ENCODE assay signal across 18 cellular contexts in the genomic region with DNA sequence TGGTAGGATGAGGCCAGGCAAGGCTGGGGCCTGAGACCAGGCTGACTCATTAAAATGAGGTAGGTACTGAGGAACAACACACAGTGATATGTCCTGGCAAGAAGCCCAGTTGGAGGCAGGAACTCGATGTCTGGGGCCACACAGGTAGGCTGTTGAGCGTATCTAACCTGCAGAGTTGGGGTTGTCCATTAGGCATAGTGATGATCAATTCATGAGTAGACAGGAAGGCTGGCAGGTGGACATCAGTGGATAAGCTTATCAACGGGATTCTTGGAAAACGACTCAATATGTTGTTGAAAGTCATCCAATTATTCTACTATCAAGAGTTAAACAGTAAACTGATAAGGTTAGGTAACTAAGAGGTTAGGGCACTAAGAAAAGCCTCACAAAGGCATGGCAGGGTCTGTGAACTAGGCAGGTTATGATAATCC.
"Had no signal": no experiment of that assay in that cellular context is flagged by ENCODE, and none has a peak within 500 bp of the region (broad histone marks: within the 10 kb centered on the region; RNA-seq: fewer than 3 reads in every experiment).

No MANE protein-coding gene starts in this region.

- H3K36me3 ChIP-seq: esophagus squamous epithelium, heart left ventricle had no signal

- H3K4me1 ChIP-seq: testis had no signal

- H3K27me3 ChIP-seq: esophagus squamous epithelium, heart left ventricle, testis had no signal

- H3K9me3 ChIP-seq: esophagus squamous epithelium, testis had no signal

- H3K4me3 ChIP-seq: dorsolateral prefrontal cortex, esophagus squamous epithelium, heart left ventricle, lung, testis had no signal

- FAIRE-seq: kidney, TTC549 had no signal

- H3K27ac ChIP-seq: dorsolateral prefrontal cortex, esophagus squamous epithelium, heart left ventricle, testis had no signal

- ATAC-seq: activated CD8-positive, alpha-beta memory T cell treated with anti-CD3 and anti-CD28 coated beads, Interleukin-2, amount 10 ng/mL, durations not matched to agents 7 days and 5 days; activated T-cell treated with anti-CD3 and anti-CD28 coated beads, Interleukin-2, amount 50 U/mL, for 4 hours; heart left ventricle; natural killer cell; sciatic nerve; T-helper 17 cell had no signal

- DNase-seq: activated CD8-positive, alpha-beta memory T cell treated with anti-CD3 and anti-CD28 coated beads, Interleukin-2, amount 10 ng/mL, durations not matched to agents 7 days and 5 days; activated effector memory CD4-positive, alpha-beta T cell treated with anti-CD3 and anti-CD28 coated beads, Interleukin-2, amount 50 U/mL, for 16 hours; activated T-cell treated with anti-CD3 and anti-CD28 coated beads, Interleukin-2, amount 50 U/mL, for 4 hours; amygdala; dorsolateral prefrontal cortex; esophagus squamous epithelium; foreskin fibroblast; heart left ventricle; kidney; natural killer cell; stimulated activated CD4-positive, alpha-beta T cell treated with anti-CD3 and anti-CD28 coated beads, Interleukin-12 subunit alpha, Interleukin-12 subunit beta, amount 100 ng/mL, for 4 hours; stimulated activated CD4-positive, alpha-beta T cell treated with anti-CD3 and anti-CD28 coated beads, Interleukin-2, amount 100 ng/mL, for 48 hours; stimulated activated CD8-positive, alpha-beta memory T cell treated with anti-CD3 and anti-CD28 coated beads, Interleukin-4, amount 100 ng/mL, for 48 hours; T-helper 17 cell; testis had no signal
